In the genomic region with DNA sequence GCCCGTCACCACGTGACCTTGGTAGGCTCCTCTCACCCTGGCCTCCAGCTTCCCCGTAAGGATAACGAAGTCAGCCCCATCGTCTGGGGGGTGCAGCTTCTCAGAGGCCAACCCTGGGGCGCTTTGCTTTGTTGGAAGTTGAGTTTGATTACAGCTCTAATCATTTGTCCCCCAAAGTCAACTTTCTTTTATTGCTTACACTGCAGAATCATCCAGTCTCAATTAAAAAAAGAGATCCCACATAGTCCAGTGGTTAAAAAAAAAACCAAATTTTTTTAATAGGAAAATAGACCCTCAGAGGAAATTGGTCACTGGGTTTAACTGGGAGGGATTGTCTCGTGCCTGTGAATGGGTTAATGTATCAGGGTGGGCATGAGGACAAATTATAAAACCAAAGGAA, we compare ENCODE assay signal across 1 cellular context.
TF ChIP-seq lines count a peak whose summit lies in the region.

No MANE protein-coding gene starts in this region.

TF ChIP-seq in A549, 52 proteins besides CTCF, POLR2A, EP300 and RAD21:
- TF ChIP-seq MAFK (IDR thresholded peaks at IDR 0.05; ENCODE audit: partially characterized antibody) (peak; percentile 86), CEBPB (IDR thresholded peaks at IDR 0.05) (no peak)
